Comparison of ENCODE assay signal across 18 cellular contexts in genomic region chr17:52159159-52159809, GRCh38. TPM values are rescaled to one million over a fixed set of nuclear protein-coding genes. Genes with fewer than 3 reads are reported as not detected.
DNase-seq lines count a peak whose midpoint lies in the region; ATAC-seq and TF ChIP-seq lines count a peak whose summit lies in the region.
"Had no signal": no experiment of that assay in that cellular context is flagged by ENCODE, and none has a peak within 500 bp of the region (broad histone marks: within the 10 kb centered on the region; RNA-seq: fewer than 3 reads in every experiment).

No MANE protein-coding gene starts in this region.

- H3K4me1 Mint-ChIP-seq in endodermal cell: peaks cover 9% of the 10 kb centered on the region
- peaks cover 21% of the 10 kb centered on the region for H3K4me1 Mint-ChIP-seq in neural progenitor cell
- peaks cover 3 to 5% (median 4%) of the 10 kb centered on the region in 3 donors for H3K4me1 Mint-ChIP-seq in CD8-positive, alpha-beta memory T cell

- DNase-seq in DMS53 (lab: John Stamatoyannopoulos, UW): peak; percentile 74
- peak; percentile 25 for DNase-seq in NCI-H69 (lab: John Stamatoyannopoulos, UW)
- DNase-seq in endodermal cell: peak; percentile 61
- no peak for DNase-seq in neural progenitor cell (ENCODE audit: low spot score)
- no peak for DNase-seq in cardiac septum (ENCODE audit: low spot score)
- no peak for DNase-seq in CD8-positive, alpha-beta memory T cell
- DNase-seq in stimulated activated CD8-positive, alpha-beta memory T cell treated with anti-CD3 and anti-CD28 coated beads, Interleukin-4, amount 100 ng/mL, for 48 hours: no peak
- DNase-seq: left cardiac atrium; NCI-H1417 treated with DMSO at 0.1 percent for 48 hours; right lobe of liver; stimulated activated CD4-positive, alpha-beta T cell treated with anti-CD3 and anti-CD28 coated beads, Interleukin-4, amount 100 ng/mL, for 1 hour; T-helper 1 cell had no signal

- H3K27ac ChIP-seq in endodermal cell (ENCODE audit: low read depth, low read length): no peak overlapping the region
- no peak overlapping the region for H3K27ac ChIP-seq in neural progenitor cell
- no peak overlapping the region for H3K27ac ChIP-seq in CD8-positive, alpha-beta memory T cell (ENCODE audit: low read depth, low read length)
- H3K27ac ChIP-seq: cardiac muscle cell, KMS-11, right lobe of liver, RWPE1 had no signal

- H3F3A ChIP-seq in neural progenitor cell (ENCODE audit: low read depth): peaks cover 4% of the 10 kb centered on the region

- H3K9me3 Mint-ChIP-seq in endodermal cell: no peaks in the 10 kb centered on the region
- H3K9me3 Mint-ChIP-seq in neural progenitor cell: no peaks in the 10 kb centered on the region
- H3K9me3 Mint-ChIP-seq in CD8-positive, alpha-beta memory T cell: peaks cover 8 to 25% (median 18%) of the 10 kb centered on the region in 5 donors

- peak overlapping the region; percentile 56 for H3K4me3 Mint-ChIP-seq in endodermal cell
- peak overlapping the region; percentile 80 for H3K4me3 Mint-ChIP-seq in neural progenitor cell
- no peak overlapping the region for H3K4me3 Mint-ChIP-seq in CD8-positive, alpha-beta memory T cell
- H3K4me3 Mint-ChIP-seq: activated naive CD4-positive, alpha-beta T cell treated with anti-CD3 and anti-CD28 coated beads, Interleukin-2, amount 50 U/mL, for 24 hours had no signal

- H3K27ac Mint-ChIP-seq in endodermal cell (no peak overlapping the region), neural progenitor cell (no peak overlapping the region)
- no peak overlapping the region for H3K27ac Mint-ChIP-seq in CD8-positive, alpha-beta memory T cell

- H3K9me3 ChIP-seq in endodermal cell (ENCODE audit: control insufficient read depth, low read length) (peaks cover 14% of the 10 kb centered on the region), neural progenitor cell (ENCODE audit: low read depth) (no peaks in the 10 kb centered on the region)
- H3K9me3 ChIP-seq in CD8-positive, alpha-beta memory T cell (ENCODE audit: low read length): no peaks in the 10 kb centered on the region
- H3K9me3 ChIP-seq: right lobe of liver had no signal

- peaks cover 76% of the 10 kb centered on the region for H3K27me3 ChIP-seq in endodermal cell (ENCODE audit: control insufficient read depth, insufficient read depth, low read length, poor library complexity, severe bottlenecking)
- H3K27me3 ChIP-seq in neural progenitor cell: peaks cover 97% of the 10 kb centered on the region
- peaks cover 6% of the 10 kb centered on the region for H3K27me3 ChIP-seq in CD8-positive, alpha-beta memory T cell (ENCODE audit: insufficient read depth, low read length, poor library complexity, severe bottlenecking)

- H3K79me2 ChIP-seq in neural progenitor cell (ENCODE audit: low read depth): no peaks in the 10 kb centered on the region

- POLR2A ChIA-PET in CD8-positive, alpha-beta memory T cell (lab: Charles Lee): no interaction called here

- H3K36me3 ChIP-seq in endodermal cell (ENCODE audit: control insufficient read depth, insufficient read depth, low read length) (no peaks in the 10 kb centered on the region), neural progenitor cell (no peaks in the 10 kb centered on the region)
- H3K36me3 ChIP-seq in CD8-positive, alpha-beta memory T cell (ENCODE audit: insufficient read depth, low read length): no peaks in the 10 kb centered on the region
- H3K36me3 ChIP-seq: cardiac muscle cell, right lobe of liver had no signal

- H3K9ac ChIP-seq in endodermal cell (ENCODE audit: extremely low read depth, low read length, poor library complexity, severe bottlenecking) (no peak overlapping the region), neural progenitor cell (no peak overlapping the region)
- H3K9ac ChIP-seq: KMS-11 had no signal

- ATAC-seq in GM18519 (IDR thresholded peaks at IDR 0.05; ENCODE audit: low FRiP score, unreplicated experiment): no peak
- ATAC-seq: activated CD4-positive, CD25-positive, alpha-beta regulatory T cell treated with anti-CD3 and anti-CD28 coated beads, Interleukin-2, amount 50 U/mL, for 24 hours; left cardiac atrium had no signal

- TF ChIP-seq CTCF in endodermal cell (conservative IDR thresholded peaks at IDR 0.05): no peak
- TF ChIP-seq CTCF in neural progenitor cell (IDR thresholded peaks at IDR 0.05): no peak

- H4K20me1 ChIP-seq in neural progenitor cell (ENCODE audit: low read depth): peaks cover 19% of the 10 kb centered on the region

- peak overlapping the region; percentile 99 for H3K4me2 ChIP-seq in neural progenitor cell
- H3K4me2 ChIP-seq: KMS-11 had no signal

- peak overlapping the region; percentile 60 for H3K4me3 ChIP-seq in endodermal cell (ENCODE audit: low read length)
- peak overlapping the region; percentile 72 for H3K4me3 ChIP-seq in neural progenitor cell
- H3K4me3 ChIP-seq in CD8-positive, alpha-beta memory T cell (ENCODE audit: low read length): no peak overlapping the region
- H3K4me3 ChIP-seq: right lobe of liver had no signal

- no peak overlapping the region for H2AFZ ChIP-seq in neural progenitor cell (replicated peaks)

- H3K27me3 Mint-ChIP-seq in endodermal cell (ENCODE audit: insufficient read depth) (peaks cover 82% of the 10 kb centered on the region), neural progenitor cell (ENCODE audit: insufficient read depth, low read depth) (peaks cover 55% of the 10 kb centered on the region)
- peaks cover 37 to 49% of the 10 kb centered on the region in 2 donors for H3K27me3 Mint-ChIP-seq in CD8-positive, alpha-beta memory T cell

- H3K4me1 ChIP-seq in endodermal cell (ENCODE audit: control insufficient read depth, insufficient read depth, low read length): no peaks in the 10 kb centered on the region
- H3K4me1 ChIP-seq in neural progenitor cell: peaks cover 7% of the 10 kb centered on the region
- H3K4me1 ChIP-seq in CD8-positive, alpha-beta memory T cell (ENCODE audit: insufficient read depth, low read length): no peaks in the 10 kb centered on the region

- intact Hi-C loops in cardiac septum (cut with DNase I): no loop called here

- CTCF ChIA-PET in CD8-positive, alpha-beta memory T cell (lab: Charles Lee): no interaction called here

- no peaks in the 10 kb centered on the region for H3K36me3 Mint-ChIP-seq in endodermal cell (ENCODE audit: low read depth)
- H3K36me3 Mint-ChIP-seq in neural progenitor cell: no peaks in the 10 kb centered on the region
- no peaks in the 10 kb centered on the region for H3K36me3 Mint-ChIP-seq in CD8-positive, alpha-beta memory T cell

- WGBS in endodermal cell (ENCODE audit: insufficient coverage in 1 of 2, insufficient read length in 1 of 2), 2 experiments: 38 to 43% methylated on average over 5 to 29 of the region's 29 CpGs

RNA-seq across cellular contexts. Expression of gene CA10, which starts 0.8 kb away (rescaled TPM):
- total RNA-seq in endodermal cell: under 1 TPM; 0.22 to 0.37 TPM
- 0.39 TPM for polyA plus RNA-seq in endodermal cell (2013, experiment 1 of 2)
- polyA plus RNA-seq in endodermal cell (2013, experiment 2 of 2): 0.37 TPM
- total RNA-seq in neural progenitor cell (ENCODE audit: low replicate concordance): 0.22 and 0.65 TPM in 2 replicates
- total RNA-seq in cardiac septum: not detected
- total RNA-seq in CD8-positive, alpha-beta memory T cell: under 1 TPM in 1 of 2 experiments, not detected in 1; 0.18 TPM
- polyA plus RNA-seq in CD8-positive, alpha-beta memory T cell: not detected
- total RNA-seq: cardiac muscle cell, left cardiac atrium, right lobe of liver had no signal
- polyA plus RNA-seq: cardiac muscle cell had no signal

Comparison
In these comparisons a context has a peak if more than half of its experiments do, and no peak if none do; other contexts are left out.
1. DNase-seq: peak in DMS53 (single experiment), NCI-H69 (single experiment) and endodermal cell (single experiment); none in neural progenitor cell (single experiment), cardiac septum (single experiment), CD8-positive, alpha-beta memory T cell (0 of 5) and stimulated activated CD8-positive, alpha-beta memory T cell treated with anti-CD3 and anti-CD28 coated beads, Interleukin-4, amount 100 ng/mL, for 48 hours (single experiment).
2. H3K4me3 Mint-ChIP-seq: peak in endodermal cell (single experiment) and neural progenitor cell (single experiment); none in CD8-positive, alpha-beta memory T cell (0 of 7).